In the genomic region with DNA sequence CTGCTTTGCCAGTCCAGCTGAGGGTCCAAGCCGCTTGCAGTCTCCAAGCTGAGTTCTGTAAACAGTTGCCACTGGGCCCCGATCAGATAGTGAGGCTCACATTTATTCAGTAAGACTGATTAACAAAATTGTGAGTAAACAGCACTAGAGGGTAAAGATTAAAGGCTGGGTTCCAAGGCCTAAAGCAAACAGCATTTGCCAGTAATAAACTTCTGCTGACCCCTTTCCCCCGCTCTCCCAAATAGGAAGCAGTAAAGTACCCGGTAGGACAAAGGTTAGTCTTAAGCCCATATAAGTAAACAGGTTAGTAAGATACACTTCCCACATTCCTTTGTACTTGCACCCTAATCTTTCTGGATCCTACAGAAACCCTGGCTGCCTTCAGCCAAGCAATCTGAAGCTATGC, we compare ENCODE assay signal across 1 cellular context.
TF ChIP-seq lines count a peak whose summit lies in the region.

No MANE protein-coding gene starts in this region.

TF ChIP-seq in HepG2, 621 proteins besides CTCF, POLR2A, EP300 and RAD21 (continued from another document and continues in another):
- TF ChIP-seq, protein P1, sequence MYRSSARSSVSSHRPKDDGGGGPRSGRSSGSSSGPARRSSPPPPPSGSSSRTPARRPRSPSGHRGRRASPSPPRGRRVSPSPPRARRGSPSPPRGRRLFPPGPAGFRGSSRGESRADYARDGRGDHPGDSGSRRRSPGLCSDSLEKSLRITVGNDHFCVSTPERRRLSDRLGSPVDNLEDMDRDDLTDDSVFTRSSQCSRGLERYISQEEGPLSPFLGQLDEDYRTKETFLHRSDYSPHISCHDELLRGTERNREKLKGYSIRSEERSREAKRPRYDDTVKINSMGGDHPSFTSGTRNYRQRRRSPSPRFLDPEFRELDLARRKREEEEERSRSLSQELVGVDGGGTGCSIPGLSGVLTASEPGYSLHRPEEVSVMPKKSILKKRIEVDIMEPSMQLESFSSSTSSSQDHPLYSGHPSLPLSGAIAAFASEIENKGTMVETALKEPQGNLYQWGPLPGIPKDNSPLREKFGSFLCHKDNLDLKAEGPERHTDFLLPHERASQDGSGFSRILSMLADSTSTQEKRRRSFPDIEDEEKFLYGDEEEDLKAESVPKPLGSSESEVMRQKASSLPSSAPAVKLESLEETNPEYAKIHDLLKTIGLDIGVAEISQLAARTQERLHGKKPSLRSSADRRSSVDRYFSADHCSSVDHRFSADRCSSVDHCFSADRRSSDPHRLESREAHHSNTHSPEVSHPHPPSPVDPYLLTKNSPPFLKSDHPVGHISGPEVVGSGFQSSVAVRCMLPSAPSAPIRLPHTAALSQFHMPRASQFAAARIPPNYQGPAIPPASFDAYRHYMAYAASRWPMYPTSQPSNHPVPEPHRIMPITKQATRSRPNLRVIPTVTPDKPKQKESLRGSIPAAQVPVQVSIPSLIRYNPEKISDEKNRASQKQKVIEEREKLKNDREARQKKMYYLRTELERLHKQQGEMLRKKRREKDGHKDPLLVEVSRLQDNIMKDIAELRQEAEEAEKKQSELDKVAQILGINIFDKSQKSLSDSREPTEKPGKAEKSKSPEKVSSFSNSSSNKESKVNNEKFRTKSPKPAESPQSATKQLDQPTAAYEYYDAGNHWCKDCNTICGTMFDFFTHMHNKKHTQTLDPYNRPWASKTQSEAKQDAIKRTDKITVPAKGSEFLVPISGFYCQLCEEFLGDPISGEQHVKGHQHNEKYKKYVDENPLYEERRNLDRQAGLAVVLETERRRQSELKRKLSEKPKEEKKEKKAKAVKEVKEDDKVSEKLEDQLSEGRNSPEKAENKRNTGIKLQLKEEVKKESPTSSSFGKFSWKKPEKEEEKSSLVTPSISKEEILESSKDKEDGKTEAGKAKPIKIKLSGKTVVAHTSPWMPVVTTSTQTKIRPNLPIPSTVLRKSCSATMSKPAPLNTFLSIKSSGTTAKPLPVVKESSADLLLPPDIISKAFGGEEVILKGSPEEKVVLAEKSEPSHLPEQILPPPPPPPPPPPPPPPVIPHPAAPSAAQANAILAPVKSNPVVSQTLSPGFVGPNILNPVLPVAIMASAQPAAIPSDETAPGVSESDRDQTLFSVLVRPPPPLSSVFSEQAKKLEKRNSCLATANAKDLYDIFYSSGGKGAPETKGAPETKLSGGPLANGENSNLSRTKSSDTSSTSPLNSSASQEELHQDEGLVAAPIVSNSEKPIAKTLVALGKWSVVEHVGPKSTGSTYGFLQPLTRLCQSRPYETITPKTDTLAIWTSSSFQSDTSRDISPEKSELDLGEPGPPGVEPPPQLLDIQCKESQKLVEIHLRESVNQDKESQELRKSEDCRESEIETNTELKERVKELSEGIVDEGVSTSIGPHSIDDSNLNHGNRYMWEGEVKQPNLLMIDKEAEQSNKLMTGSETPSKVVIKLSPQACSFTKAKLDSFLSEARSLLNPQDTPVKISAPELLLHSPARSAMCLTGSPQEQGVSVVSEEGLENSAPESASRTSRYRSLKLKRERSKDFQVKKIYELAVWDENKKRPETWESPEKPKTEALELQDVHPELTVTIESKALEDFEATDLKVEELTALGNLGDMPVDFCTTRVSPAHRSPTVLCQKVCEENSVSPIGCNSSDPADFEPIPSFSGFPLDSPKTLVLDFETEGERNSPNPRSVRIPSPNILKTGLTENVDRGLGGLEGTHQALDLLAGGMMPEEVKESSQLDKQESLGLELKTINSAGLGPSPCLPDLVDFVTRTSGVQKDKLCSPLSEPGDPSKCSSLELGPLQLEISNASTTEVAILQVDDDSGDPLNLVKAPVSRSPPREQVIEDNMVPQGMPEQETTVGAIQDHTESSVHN (CRISPR knock-in tag; IDR thresholded peaks at IDR 0.05): no peak
- TF ChIP-seq SP140L (CRISPR knock-in tag; IDR thresholded peaks at IDR 0.05; ENCODE audit: borderline replicate concordance): peak; percentile 72; the same call in 1 of the 2 replicates
- TF ChIP-seq, protein P2, sequence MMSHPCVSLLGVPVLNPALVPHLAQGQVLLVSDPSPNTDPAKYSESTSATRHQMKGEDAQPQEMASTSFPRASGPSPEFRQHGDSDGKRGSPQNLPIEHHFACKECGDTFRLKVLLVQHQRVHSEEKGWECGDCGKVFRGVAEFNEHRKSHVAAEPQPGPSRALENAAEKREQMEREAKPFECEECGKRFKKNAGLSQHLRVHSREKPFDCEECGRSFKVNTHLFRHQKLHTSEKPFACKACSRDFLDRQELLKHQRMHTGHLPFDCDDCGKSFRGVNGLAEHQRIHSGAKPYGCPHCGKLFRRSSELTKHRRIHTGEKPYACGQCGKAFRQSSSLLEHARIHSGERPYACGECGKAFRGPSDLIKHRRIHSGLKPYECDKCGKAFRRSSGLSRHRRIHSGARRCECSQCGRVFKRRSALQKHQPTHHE (CRISPR knock-in tag; IDR thresholded peaks at IDR 0.05; ENCODE audit: borderline replicate concordance): no peak; the same call in 1 of the 2 replicates
- peak; percentile 77; the same call in 1 of the 2 replicates for TF ChIP-seq ZFP37 (CRISPR knock-in tag; IDR thresholded peaks at IDR 0.05; ENCODE audit: borderline replicate concordance)
- TF ChIP-seq NFYC (CRISPR knock-in tag; IDR thresholded peaks at IDR 0.05): no peak
- no peak for TF ChIP-seq ESRRA (CRISPR knock-in tag; IDR thresholded peaks at IDR 0.05; ENCODE audit: low read depth)
- TF ChIP-seq, protein P3, sequence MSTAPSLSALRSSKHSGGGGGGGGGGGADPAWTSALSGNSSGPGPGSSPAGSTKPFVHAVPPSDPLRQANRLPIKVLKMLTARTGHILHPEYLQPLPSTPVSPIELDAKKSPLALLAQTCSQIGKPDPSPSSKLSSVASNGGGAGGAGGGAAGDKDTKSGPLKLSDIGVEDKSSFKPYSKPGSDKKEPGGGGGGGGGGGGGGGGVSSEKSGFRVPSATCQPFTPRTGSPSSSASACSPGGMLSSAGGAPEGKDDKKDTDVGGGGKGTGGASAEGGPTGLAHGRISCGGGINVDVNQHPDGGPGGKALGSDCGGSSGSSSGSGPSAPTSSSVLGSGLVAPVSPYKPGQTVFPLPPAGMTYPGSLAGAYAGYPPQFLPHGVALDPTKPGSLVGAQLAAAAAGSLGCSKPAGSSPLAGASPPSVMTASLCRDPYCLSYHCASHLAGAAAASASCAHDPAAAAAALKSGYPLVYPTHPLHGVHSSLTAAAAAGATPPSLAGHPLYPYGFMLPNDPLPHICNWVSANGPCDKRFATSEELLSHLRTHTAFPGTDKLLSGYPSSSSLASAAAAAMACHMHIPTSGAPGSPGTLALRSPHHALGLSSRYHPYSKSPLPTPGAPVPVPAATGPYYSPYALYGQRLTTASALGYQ (CRISPR knock-in tag; IDR thresholded peaks at IDR 0.05): peak; percentile 93
- no peak for TF ChIP-seq ZNF75D (CRISPR knock-in tag; IDR thresholded peaks at IDR 0.05; ENCODE audit: borderline replicate concordance)
- TF ChIP-seq ZNF619 (CRISPR knock-in tag; IDR thresholded peaks at IDR 0.05): no peak
- no peak for TF ChIP-seq ZSCAN31 (CRISPR knock-in tag; IDR thresholded peaks at IDR 0.05; ENCODE audit: low read depth)
- peak; percentile 62; the same call in 1 of the 2 replicates for TF ChIP-seq FOXK2 (IDR thresholded peaks at IDR 0.05)
- TF ChIP-seq, protein P4, sequence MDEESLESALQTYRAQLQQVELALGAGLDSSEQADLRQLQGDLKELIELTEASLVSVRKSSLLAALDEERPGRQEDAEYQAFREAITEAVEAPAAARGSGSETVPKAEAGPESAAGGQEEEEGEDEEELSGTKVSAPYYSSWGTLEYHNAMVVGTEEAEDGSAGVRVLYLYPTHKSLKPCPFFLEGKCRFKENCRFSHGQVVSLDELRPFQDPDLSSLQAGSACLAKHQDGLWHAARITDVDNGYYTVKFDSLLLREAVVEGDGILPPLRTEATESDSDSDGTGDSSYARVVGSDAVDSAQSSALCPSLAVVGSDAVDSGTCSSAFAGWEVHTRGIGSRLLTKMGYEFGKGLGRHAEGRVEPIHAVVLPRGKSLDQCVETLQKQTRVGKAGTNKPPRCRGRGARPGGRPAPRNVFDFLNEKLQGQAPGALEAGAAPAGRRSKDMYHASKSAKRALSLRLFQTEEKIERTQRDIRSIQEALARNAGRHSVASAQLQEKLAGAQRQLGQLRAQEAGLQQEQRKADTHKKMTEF (CRISPR knock-in tag; IDR thresholded peaks at IDR 0.05): peak; percentile 91
- TF ChIP-seq MIXL1 (CRISPR knock-in tag; IDR thresholded peaks at IDR 0.05): peak; percentile 97
- TF ChIP-seq, protein P5, sequence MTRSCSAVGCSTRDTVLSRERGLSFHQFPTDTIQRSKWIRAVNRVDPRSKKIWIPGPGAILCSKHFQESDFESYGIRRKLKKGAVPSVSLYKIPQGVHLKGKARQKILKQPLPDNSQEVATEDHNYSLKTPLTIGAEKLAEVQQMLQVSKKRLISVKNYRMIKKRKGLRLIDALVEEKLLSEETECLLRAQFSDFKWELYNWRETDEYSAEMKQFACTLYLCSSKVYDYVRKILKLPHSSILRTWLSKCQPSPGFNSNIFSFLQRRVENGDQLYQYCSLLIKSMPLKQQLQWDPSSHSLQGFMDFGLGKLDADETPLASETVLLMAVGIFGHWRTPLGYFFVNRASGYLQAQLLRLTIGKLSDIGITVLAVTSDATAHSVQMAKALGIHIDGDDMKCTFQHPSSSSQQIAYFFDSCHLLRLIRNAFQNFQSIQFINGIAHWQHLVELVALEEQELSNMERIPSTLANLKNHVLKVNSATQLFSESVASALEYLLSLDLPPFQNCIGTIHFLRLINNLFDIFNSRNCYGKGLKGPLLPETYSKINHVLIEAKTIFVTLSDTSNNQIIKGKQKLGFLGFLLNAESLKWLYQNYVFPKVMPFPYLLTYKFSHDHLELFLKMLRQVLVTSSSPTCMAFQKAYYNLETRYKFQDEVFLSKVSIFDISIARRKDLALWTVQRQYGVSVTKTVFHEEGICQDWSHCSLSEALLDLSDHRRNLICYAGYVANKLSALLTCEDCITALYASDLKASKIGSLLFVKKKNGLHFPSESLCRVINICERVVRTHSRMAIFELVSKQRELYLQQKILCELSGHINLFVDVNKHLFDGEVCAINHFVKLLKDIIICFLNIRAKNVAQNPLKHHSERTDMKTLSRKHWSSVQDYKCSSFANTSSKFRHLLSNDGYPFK (CRISPR knock-in tag; IDR thresholded peaks at IDR 0.05; ENCODE audit: borderline replicate concordance): no peak
- TF ChIP-seq LCORL (IDR thresholded peaks at IDR 0.05): peak; percentile 70; the same call in 1 of the 2 replicates
- peak; percentile 68; the same call in 1 of the 2 replicates for TF ChIP-seq LCORL (CRISPR knock-in tag; IDR thresholded peaks at IDR 0.05)
- TF ChIP-seq, protein P6, sequence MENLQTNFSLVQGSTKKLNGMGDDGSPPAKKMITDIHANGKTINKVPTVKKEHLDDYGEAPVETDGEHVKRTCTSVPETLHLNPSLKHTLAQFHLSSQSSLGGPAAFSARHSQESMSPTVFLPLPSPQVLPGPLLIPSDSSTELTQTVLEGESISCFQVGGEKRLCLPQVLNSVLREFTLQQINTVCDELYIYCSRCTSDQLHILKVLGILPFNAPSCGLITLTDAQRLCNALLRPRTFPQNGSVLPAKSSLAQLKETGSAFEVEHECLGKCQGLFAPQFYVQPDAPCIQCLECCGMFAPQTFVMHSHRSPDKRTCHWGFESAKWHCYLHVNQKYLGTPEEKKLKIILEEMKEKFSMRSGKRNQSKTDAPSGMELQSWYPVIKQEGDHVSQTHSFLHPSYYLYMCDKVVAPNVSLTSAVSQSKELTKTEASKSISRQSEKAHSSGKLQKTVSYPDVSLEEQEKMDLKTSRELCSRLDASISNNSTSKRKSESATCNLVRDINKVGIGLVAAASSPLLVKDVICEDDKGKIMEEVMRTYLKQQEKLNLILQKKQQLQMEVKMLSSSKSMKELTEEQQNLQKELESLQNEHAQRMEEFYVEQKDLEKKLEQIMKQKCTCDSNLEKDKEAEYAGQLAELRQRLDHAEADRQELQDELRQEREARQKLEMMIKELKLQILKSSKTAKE (CRISPR knock-in tag; IDR thresholded peaks at IDR 0.05; ENCODE audit: borderline replicate concordance): peak; percentile 59; the same call in 1 of the 2 replicates
- TF ChIP-seq, protein P7, sequence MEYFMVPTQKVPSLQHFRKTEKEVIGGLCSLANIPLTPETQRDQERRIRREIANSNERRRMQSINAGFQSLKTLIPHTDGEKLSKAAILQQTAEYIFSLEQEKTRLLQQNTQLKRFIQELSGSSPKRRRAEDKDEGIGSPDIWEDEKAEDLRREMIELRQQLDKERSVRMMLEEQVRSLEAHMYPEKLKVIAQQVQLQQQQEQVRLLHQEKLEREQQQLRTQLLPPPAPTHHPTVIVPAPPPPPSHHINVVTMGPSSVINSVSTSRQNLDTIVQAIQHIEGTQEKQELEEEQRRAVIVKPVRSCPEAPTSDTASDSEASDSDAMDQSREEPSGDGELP (IDR thresholded peaks at IDR 0.05; ENCODE audit: borderline replicate concordance, low read depth): peak; percentile 63; the same call in 1 of the 2 replicates
- TF ChIP-seq, protein P8, sequence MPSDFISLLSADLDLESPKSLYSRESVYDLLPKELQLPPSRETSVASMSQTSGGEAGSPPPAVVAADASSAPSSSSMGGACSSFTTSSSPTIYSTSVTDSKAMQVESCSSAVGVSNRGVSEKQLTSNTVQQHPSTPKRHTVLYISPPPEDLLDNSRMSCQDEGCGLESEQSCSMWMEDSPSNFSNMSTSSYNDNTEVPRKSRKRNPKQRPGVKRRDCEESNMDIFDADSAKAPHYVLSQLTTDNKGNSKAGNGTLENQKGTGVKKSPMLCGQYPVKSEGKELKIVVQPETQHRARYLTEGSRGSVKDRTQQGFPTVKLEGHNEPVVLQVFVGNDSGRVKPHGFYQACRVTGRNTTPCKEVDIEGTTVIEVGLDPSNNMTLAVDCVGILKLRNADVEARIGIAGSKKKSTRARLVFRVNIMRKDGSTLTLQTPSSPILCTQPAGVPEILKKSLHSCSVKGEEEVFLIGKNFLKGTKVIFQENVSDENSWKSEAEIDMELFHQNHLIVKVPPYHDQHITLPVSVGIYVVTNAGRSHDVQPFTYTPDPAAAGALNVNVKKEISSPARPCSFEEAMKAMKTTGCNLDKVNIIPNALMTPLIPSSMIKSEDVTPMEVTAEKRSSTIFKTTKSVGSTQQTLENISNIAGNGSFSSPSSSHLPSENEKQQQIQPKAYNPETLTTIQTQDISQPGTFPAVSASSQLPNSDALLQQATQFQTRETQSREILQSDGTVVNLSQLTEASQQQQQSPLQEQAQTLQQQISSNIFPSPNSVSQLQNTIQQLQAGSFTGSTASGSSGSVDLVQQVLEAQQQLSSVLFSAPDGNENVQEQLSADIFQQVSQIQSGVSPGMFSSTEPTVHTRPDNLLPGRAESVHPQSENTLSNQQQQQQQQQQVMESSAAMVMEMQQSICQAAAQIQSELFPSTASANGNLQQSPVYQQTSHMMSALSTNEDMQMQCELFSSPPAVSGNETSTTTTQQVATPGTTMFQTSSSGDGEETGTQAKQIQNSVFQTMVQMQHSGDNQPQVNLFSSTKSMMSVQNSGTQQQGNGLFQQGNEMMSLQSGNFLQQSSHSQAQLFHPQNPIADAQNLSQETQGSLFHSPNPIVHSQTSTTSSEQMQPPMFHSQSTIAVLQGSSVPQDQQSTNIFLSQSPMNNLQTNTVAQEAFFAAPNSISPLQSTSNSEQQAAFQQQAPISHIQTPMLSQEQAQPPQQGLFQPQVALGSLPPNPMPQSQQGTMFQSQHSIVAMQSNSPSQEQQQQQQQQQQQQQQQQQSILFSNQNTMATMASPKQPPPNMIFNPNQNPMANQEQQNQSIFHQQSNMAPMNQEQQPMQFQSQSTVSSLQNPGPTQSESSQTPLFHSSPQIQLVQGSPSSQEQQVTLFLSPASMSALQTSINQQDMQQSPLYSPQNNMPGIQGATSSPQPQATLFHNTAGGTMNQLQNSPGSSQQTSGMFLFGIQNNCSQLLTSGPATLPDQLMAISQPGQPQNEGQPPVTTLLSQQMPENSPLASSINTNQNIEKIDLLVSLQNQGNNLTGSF (CRISPR knock-in tag; IDR thresholded peaks at IDR 0.05): no peak
- peak; percentile 96 for TF ChIP-seq FOXO1 (CRISPR knock-in tag; IDR thresholded peaks at IDR 0.05)
- peak; percentile 79; the same call in 1 of the 2 replicates for TF ChIP-seq ZSCAN9 (CRISPR knock-in tag; IDR thresholded peaks at IDR 0.05; ENCODE audit: borderline replicate concordance)
- no peak for TF ChIP-seq ZNF776 (CRISPR knock-in tag; IDR thresholded peaks at IDR 0.05)
- no peak for TF ChIP-seq PLRG1 (conservative IDR thresholded peaks at IDR 0.05)
